10 cellular contexts compared by ENCODE assay signal in genomic region chr16:4942481-4942880, GRCh38. TPM values are rescaled to one million over a fixed set of nuclear protein-coding genes. Genes with fewer than 3 reads are reported as not detected.
DNase-seq lines count a peak whose midpoint lies in the region; ATAC-seq, FAIRE-seq and TF ChIP-seq lines count a peak whose summit lies in the region.
"Had no signal": no experiment of that assay in that cellular context is flagged by ENCODE, and none has a peak within 500 bp of the region (broad histone marks: within the 10 kb centered on the region; RNA-seq: fewer than 3 reads in every experiment).

No MANE protein-coding gene starts in this region.

- POLR2A ChIA-PET in HepG2 (lab: Yijun Ruan, JAX), result interaction anchor here (1.0 to 6.3 kb wide), 7 partner anchors 10 to 208 kb away, joined by 3 to 62 read pairs (median 5); partner anchors contain the start of genes ALG1, ANKS3, DNAAF8 and NAGPA
- POLR2A ChIA-PET in endothelial cell of umbilical vein (lab: Charles Lee), result no interaction called here

- no TSS peak for BruUV-seq in HepG2 (replicated peaks; lab: Mats Ljungman, UMichigan)
- no TSS peak for BruUV-seq in endothelial cell of umbilical vein (replicated peaks; lab: Mats Ljungman, UMichigan)

- no peak overlapping the region for H2AFZ ChIP-seq in HepG2 (ENCODE audit: low read length)
- no peak overlapping the region for H2AFZ ChIP-seq in endothelial cell of umbilical vein (ENCODE audit: low read depth, low read length)

- H3K4me3 ChIP-seq in HepG2 (replicated peaks in 1 of 3; ENCODE audit: insufficient read depth in 1 of 3, low read depth in 2 of 3, low read length in 3 of 3) (peak overlapping the region in 1 of 3 experiments; percentile 63; a peak in 1 of 6 replicates), right lobe of liver (no peak overlapping the region), endothelial cell of umbilical vein (replicated peaks in 1 of 3; ENCODE audit: insufficient read depth in 1 of 3, low read depth in 1 of 3, low read length in 3 of 3) (no peak overlapping the region), ovary (no peak overlapping the region), vagina (no peak overlapping the region), HAP-1 (no peak overlapping the region)
- no peak overlapping the region for H3K4me3 ChIP-seq in effector memory CD4-positive, alpha-beta T cell (ENCODE audit: insufficient read depth, low read depth, low read length, poor library complexity, severe bottlenecking)

- intact Hi-C loops in HepG2 (cut with micrococcal nuclease; ENCODE audit: unreplicated experiment), result no loop called here
- intact Hi-C loops in right lobe of liver (cut with DNase I), result no loop called here
- intact Hi-C loops in endothelial cell of umbilical vein (cut with micrococcal nuclease), result no loop called here
- intact Hi-C loops in ovary (cut with DNase I), result loop anchor here in 2 of 4 donors (10.0 kb wide), 2 partner anchors 88 to 98 kb away; partner anchors contain the start of genes GLYR1 (in 1 of the 2) and UBN1 (in 1 of the 2)
- intact Hi-C loops in vagina (cut with DNase I), result no loop called here

- H3K4me1 ChIP-seq in HepG2 (ENCODE audit: insufficient read depth, low read length) (peaks cover 79% of the 10 kb centered on the region), right lobe of liver (peaks cover 0 to 23% (median 3%) of the 10 kb centered on the region in 4 donors), endothelial cell of umbilical vein (ENCODE audit: control insufficient read depth, extremely low read depth, insufficient read depth, low read length) (peaks cover 33% of the 10 kb centered on the region), ovary (ENCODE audit: insufficient read depth) (peaks cover 29% of the 10 kb centered on the region), vagina (peaks cover 63% of the 10 kb centered on the region), HAP-1 (peaks cover 17% of the 10 kb centered on the region)
- H3K4me1 ChIP-seq in effector memory CD4-positive, alpha-beta T cell (ENCODE audit: control insufficient read depth, insufficient read depth, low read length, poor library complexity, severe bottlenecking), result no peaks in the 10 kb centered on the region

- H3K27me3 ChIP-seq in HepG2 (ENCODE audit: control insufficient read depth in 1 of 2, insufficient read depth in 2 of 2, low read length in 2 of 2) (no peaks in the 10 kb centered on the region; a peak in 1 of 5 replicates), right lobe of liver (no peaks in the 10 kb centered on the region), endothelial cell of umbilical vein (ENCODE audit: control insufficient read depth in 2 of 2, insufficient read depth in 2 of 2, low read length in 2 of 2) (peaks cover 5 to 6% of the 10 kb centered on the region in 2 experiments), ovary (no peaks in the 10 kb centered on the region), vagina (no peaks in the 10 kb centered on the region), HAP-1 (ENCODE audit: low read depth) (no peaks in the 10 kb centered on the region)
- H3K27me3 ChIP-seq in effector memory CD4-positive, alpha-beta T cell (replicated peaks; ENCODE audit: control insufficient read depth, insufficient read depth, low read length, poor library complexity, severe bottlenecking), result no peaks in the 10 kb centered on the region

- no peak overlapping the region for H3K27ac ChIP-seq in HepG2 (ENCODE audit: extremely low read length, insufficient read depth, low read length)
- no peak overlapping the region for H3K27ac ChIP-seq in right lobe of liver
- peak overlapping the region; percentile 90 for H3K27ac ChIP-seq in endothelial cell of umbilical vein (ENCODE audit: insufficient read depth, low read depth, low read length)
- H3K27ac ChIP-seq in ovary, result peak overlapping the region; percentile 67 to 82
- H3K27ac ChIP-seq in vagina, result peak overlapping the region; percentile 95
- no peak overlapping the region for H3K27ac ChIP-seq in effector memory CD4-positive, alpha-beta T cell (ENCODE audit: insufficient read depth, low read length, poor library complexity, severe bottlenecking)

- 21% methylated on average over 9 of the region's 9 CpGs for WGBS in HepG2 (ENCODE audit: low lambda C conversion rate)
- 55% methylated on average over 4 of the region's 9 CpGs for WGBS in right lobe of liver (ENCODE audit: insufficient coverage, low coverage, low lambda C conversion rate, missing lambda C conversion rate)
- 46 to 60% (median 57%) methylated on average over 9 of the region's 9 CpGs for WGBS in ovary, 3 donors

- TF ChIP-seq EP300 in HepG2 (IDR thresholded peaks at IDR 0.05; ENCODE audit: low read depth in 2 of 2, low read length in 2 of 2) (no peak), HepG2 (CRISPR knock-in tag; IDR thresholded peaks at IDR 0.05; ENCODE audit: borderline replicate concordance) (no peak), ovary (IDR thresholded peaks at IDR 0.05) (no peak)

- peak; percentile 47 for FAIRE-seq in HepG2 (lab: Jason Lieb, UNC)
- peak; percentile 18 for FAIRE-seq in endothelial cell of umbilical vein (lab: Jason Lieb, UNC)

- H3K9me3 ChIP-seq in HepG2 (ENCODE audit: low read length), result no peaks in the 10 kb centered on the region
- H3K9me3 ChIP-seq in right lobe of liver, result no peaks in the 10 kb centered on the region
- H3K9me3 ChIP-seq in endothelial cell of umbilical vein (replicated peaks; ENCODE audit: control insufficient read depth, insufficient read depth, low read length), result no peaks in the 10 kb centered on the region
- no peaks in the 10 kb centered on the region for H3K9me3 ChIP-seq in ovary
- no peaks in the 10 kb centered on the region for H3K9me3 ChIP-seq in vagina
- H3K9me3 ChIP-seq in effector memory CD4-positive, alpha-beta T cell (ENCODE audit: control insufficient read depth, low read length), result no peaks in the 10 kb centered on the region
- H3K9me3 ChIP-seq in HAP-1, result no peaks in the 10 kb centered on the region

- no peak for TF ChIP-seq CTCF in HepG2 (CRISPR knock-in tag; IDR thresholded peaks at IDR 0.05)
- TF ChIP-seq CTCF in right lobe of liver (IDR thresholded peaks at IDR 0.05), result no peak
- no peak for TF ChIP-seq CTCF in endothelial cell of umbilical vein (IDR thresholded peaks at IDR 0.05; ENCODE audit: extremely low read depth in 1 of 2, insufficient read depth in 1 of 2, low read depth in 1 of 2, low read length in 2 of 2)
- no peak for TF ChIP-seq CTCF in ovary (IDR thresholded peaks at IDR 0.05)
- no peak for TF ChIP-seq CTCF in vagina (IDR thresholded peaks at IDR 0.05)

- ATAC-seq in HepG2 (no peak), right lobe of liver (no peak), GM19023 (IDR thresholded peaks at IDR 0.05; ENCODE audit: unreplicated experiment) (no peak)

- no peaks in the 10 kb centered on the region for H3K36me3 ChIP-seq in HepG2 (replicated peaks in 1 of 2; ENCODE audit: control insufficient read depth in 1 of 2, insufficient read depth in 2 of 2, low read length in 2 of 2)
- no peaks in the 10 kb centered on the region for H3K36me3 ChIP-seq in right lobe of liver
- H3K36me3 ChIP-seq in endothelial cell of umbilical vein (ENCODE audit: control insufficient read depth in 2 of 2, extremely low read depth in 1 of 2, insufficient read depth in 2 of 2, low read length in 2 of 2), result no peaks in the 10 kb centered on the region
- H3K36me3 ChIP-seq in ovary, result no peaks in the 10 kb centered on the region
- no peaks in the 10 kb centered on the region for H3K36me3 ChIP-seq in vagina
- no peaks in the 10 kb centered on the region for H3K36me3 ChIP-seq in effector memory CD4-positive, alpha-beta T cell (ENCODE audit: control insufficient read depth, insufficient read depth, low read length)
- no peaks in the 10 kb centered on the region for H3K36me3 ChIP-seq in HAP-1 (replicated peaks)

- dilution Hi-C loops in endothelial cell of umbilical vein (cut with MboI; ENCODE audit: extremely low pct_ligation_motif_present, low sequenced_read_pairs), result no loop called here

- CTCF ChIA-PET in HepG2 (lab: Yijun Ruan, JAX; ENCODE audit: low intra/inter-chr PET ratio, low total read pairs), result no interaction called here
- CTCF ChIA-PET in endothelial cell of umbilical vein (lab: Charles Lee), result interaction anchor here (1.0 kb wide), 1 partner anchor 12 kb away, joined by 3 read pairs; no protein-coding TSS in a partner anchor

- in situ Hi-C loops in HepG2 (cut with HindIII; ENCODE audit: extremely low pct_ligation_motif_present, low pct_unique_long_range_greater_than_20kb), result no loop called here
- in situ Hi-C loops in HAP-1 (cut with MboI; ENCODE audit: low sequenced_read_pairs), result no loop called here

- peak overlapping the region; percentile 89 for H3K4me2 ChIP-seq in HepG2 (ENCODE audit: low read depth, low read length)
- H3K4me2 ChIP-seq in endothelial cell of umbilical vein (ENCODE audit: insufficient read depth, low read length), result no peak overlapping the region

- no peak for TF ChIP-seq POLR2A in HepG2 (IDR thresholded peaks at IDR 0.05; ENCODE audit: insufficient read depth in 1 of 2, low read depth in 2 of 2, low read length in 2 of 2)
- no peak for TF ChIP-seq POLR2A in right lobe of liver (IDR thresholded peaks at IDR 0.05)
- TF ChIP-seq POLR2A in endothelial cell of umbilical vein (IDR thresholded peaks at IDR 0.05; ENCODE audit: low read depth, low read length), result no peak
- no peak for TF ChIP-seq POLR2A in ovary (IDR thresholded peaks at IDR 0.05)
- no peak for TF ChIP-seq POLR2A in vagina (IDR thresholded peaks at IDR 0.05)

- no peak for TF ChIP-seq RAD21 in HepG2 (CRISPR knock-in tag; IDR thresholded peaks at IDR 0.05)

- peak overlapping the region; percentile 68; the same call in 1 of the 2 replicates for H3K9ac ChIP-seq in HepG2 (ENCODE audit: insufficient read depth, low read depth, low read length)
- H3K9ac ChIP-seq in endothelial cell of umbilical vein (replicated peaks; ENCODE audit: extremely low read depth, insufficient read depth, low read length), result no peak overlapping the region

- no peak for DNase-seq in HepG2 (ENCODE audit: low spot score)
- DNase-seq in right lobe of liver, result no peak
- DNase-seq in endothelial cell of umbilical vein (ENCODE audit: low read depth, low spot score), result no peak
- DNase-seq in ovary, result peak in 2 of 5 donors; percentile 54 to 65
- DNase-seq in vagina (ENCODE audit: extremely low spot score in 2 of 2), result no peak
- no peak for DNase-seq in effector memory CD4-positive, alpha-beta T cell
- DNase-seq in HAP-1 (ENCODE audit: low spot score in 2 of 2), result no peak
- DNase-seq: effector CD8-positive, alpha-beta T cell; midbrain had no signal

- no peaks in the 10 kb centered on the region for H3K9me1 ChIP-seq in endothelial cell of umbilical vein (replicated peaks; ENCODE audit: control insufficient read depth, extremely low read depth, insufficient read depth, low read length)

- H4K20me1 ChIP-seq in HepG2 (ENCODE audit: insufficient read depth, low read length) (no peaks in the 10 kb centered on the region), endothelial cell of umbilical vein (replicated peaks; ENCODE audit: control insufficient read depth, extremely low read depth, insufficient read depth, low read length) (no peaks in the 10 kb centered on the region)

- H3K79me2 ChIP-seq in HepG2 (ENCODE audit: insufficient read depth, low read length), result no peaks in the 10 kb centered on the region
- H3K79me2 ChIP-seq in endothelial cell of umbilical vein (ENCODE audit: control insufficient read depth, insufficient read depth, low read length), result no peaks in the 10 kb centered on the region

RNA-seq across cellular contexts. Expression of gene PPL, which starts 5.5 kb away (rescaled TPM):
- total RNA-seq in HepG2 (2016; rRNA removed; fragmentation: Illumina TruSeq; extraction: Trizol), result 4.4 and 6.6 TPM in 2 replicates
- 1.1 and 1.5 TPM in 2 replicates for total RNA-seq in HepG2 (2016; cell fraction: cytosol; rRNA removed; fragmentation: Illumina TruSeq; extraction: Trizol; ENCODE audit: low read depth)
- 3.3 and 6.8 TPM in 2 replicates for total RNA-seq in HepG2 (2016; cell fraction: insoluble cytoplasmic fraction; rRNA removed; fragmentation: Illumina TruSeq; extraction: Trizol)
- 1.8 and 2.4 TPM in 2 replicates for total RNA-seq in HepG2 (2016; cell fraction: membrane; rRNA removed; fragmentation: Illumina TruSeq; extraction: Trizol)
- 8.8 and 10.7 TPM in 2 replicates for total RNA-seq in HepG2 (2016; cell fraction: nucleus; rRNA removed; fragmentation: Illumina TruSeq; extraction: Trizol)
- 5.7 and 7.5 TPM in 2 replicates for polyA plus RNA-seq in HepG2 (2011; rRNA removed)
- 4.1 and 4.4 TPM in 2 replicates for polyA plus RNA-seq in HepG2 (2011; cell fraction: cytosol; rRNA removed)
- polyA plus RNA-seq in HepG2 (2011; cell fraction: nucleus; rRNA removed), result 19.1 and 22.6 TPM in 2 replicates
- polyA plus RNA-seq in HepG2 (2012), result 5.2 and 7.1 TPM in 2 replicates
- 0.62 and 0.73 TPM in 2 replicates for polyA plus RNA-seq in HepG2 (2016; cell fraction: cytosol; fragmentation: Illumina TruSeq; extraction: Trizol; ENCODE audit: low read depth)
- 2.7 and 3.1 TPM in 2 replicates for polyA plus RNA-seq in HepG2 (2016; cell fraction: insoluble cytoplasmic fraction; fragmentation: Illumina TruSeq; extraction: Trizol; ENCODE audit: low read depth)
- 0.72 and 0.92 TPM in 2 replicates for polyA plus RNA-seq in HepG2 (2016; cell fraction: membrane; fragmentation: Illumina TruSeq; extraction: Trizol; ENCODE audit: low read depth)
- polyA plus RNA-seq in HepG2 (2016; cell fraction: nucleus; fragmentation: Illumina TruSeq; extraction: Trizol; ENCODE audit: insufficient read depth, low read depth), result 14.4 and 14.5 TPM in 2 replicates
- 9.9 and 18.8 TPM in 2 replicates for polyA minus RNA-seq in HepG2 (2011; rRNA and poly(A)+ RNA removed; ENCODE audit: low replicate concordance)
- 6.1 and 7.4 TPM in 2 replicates for polyA minus RNA-seq in HepG2 (2011; cell fraction: cytosol; rRNA and poly(A)+ RNA removed)
- polyA minus RNA-seq in HepG2 (2011; cell fraction: nucleus; rRNA and poly(A)+ RNA removed), result 7.3 and 10.2 TPM in 2 replicates
- total RNA-seq in right lobe of liver, result 10 to 100 TPM in 4 of 6 experiments, 1 to 10 TPM in 2; 6.9 to 23.8 (median 14.4) TPM
- total RNA-seq in endothelial cell of umbilical vein, result 0.05 and 0.20 TPM in 2 replicates
- polyA plus RNA-seq in endothelial cell of umbilical vein, result 0.03 and 0.07 TPM in 2 replicates
- polyA plus RNA-seq in endothelial cell of umbilical vein (2011; cell fraction: cytosol; rRNA removed), result 0.04 and 0.05 TPM in 2 replicates
- 0.07 and 0.14 TPM in 2 replicates for polyA plus RNA-seq in endothelial cell of umbilical vein (2011; cell fraction: nucleus; rRNA removed)
- 0.07 and 0.16 TPM in 2 replicates for polyA plus RNA-seq in endothelial cell of umbilical vein (2012)
- 0.06 and 0.27 TPM in 2 replicates for polyA minus RNA-seq in endothelial cell of umbilical vein
- polyA minus RNA-seq in endothelial cell of umbilical vein (2011; cell fraction: cytosol; rRNA and poly(A)+ RNA removed), result 8.9 TPM
- polyA minus RNA-seq in endothelial cell of umbilical vein (2011; cell fraction: nucleus; rRNA and poly(A)+ RNA removed), result 0.10 TPM in 2 replicates
- 10 to 100 TPM in 4 of 7 donors, 1 to 10 TPM in 3; 6.9 to 37.8 (median 17.4) TPM for total RNA-seq in ovary
- polyA plus RNA-seq in ovary, result 1 to 10 TPM; 4.2 to 5.3 TPM
- total RNA-seq in vagina, result 391 TPM

RNA-seq across cellular contexts. Expression of gene SEC14L5, which starts 15.6 kb away (rescaled TPM):
- 0.36 and 0.42 TPM in 2 replicates for total RNA-seq in HepG2 (2016; rRNA removed; fragmentation: Illumina TruSeq; extraction: Trizol)
- total RNA-seq in HepG2 (2016; cell fraction: cytosol; rRNA removed; fragmentation: Illumina TruSeq; extraction: Trizol; ENCODE audit: low read depth), result 0.09 TPM in 1 of 2 replicates, not detected in the other
- total RNA-seq in HepG2 (2016; cell fraction: insoluble cytoplasmic fraction; rRNA removed; fragmentation: Illumina TruSeq; extraction: Trizol), result 0.34 and 0.43 TPM in 2 replicates
- total RNA-seq in HepG2 (2016; cell fraction: membrane; rRNA removed; fragmentation: Illumina TruSeq; extraction: Trizol), result 0.19 and 0.21 TPM in 2 replicates
- total RNA-seq in HepG2 (2016; cell fraction: nucleus; rRNA removed; fragmentation: Illumina TruSeq; extraction: Trizol), result 0.34 and 0.43 TPM in 2 replicates
- polyA plus RNA-seq in HepG2 (2011; rRNA removed), result 0.40 and 0.60 TPM in 2 replicates
- polyA plus RNA-seq in HepG2 (2011; cell fraction: cytosol; rRNA removed), result 0.31 and 0.44 TPM in 2 replicates
- 1.3 and 1.5 TPM in 2 replicates for polyA plus RNA-seq in HepG2 (2011; cell fraction: nucleus; rRNA removed)
- 0.59 and 1.0 TPM in 2 replicates for polyA plus RNA-seq in HepG2 (2012)
- 0.02 TPM in 2 replicates for polyA plus RNA-seq in HepG2 (2016; cell fraction: cytosol; fragmentation: Illumina TruSeq; extraction: Trizol; ENCODE audit: low read depth)
- 0.32 and 0.43 TPM in 2 replicates for polyA plus RNA-seq in HepG2 (2016; cell fraction: insoluble cytoplasmic fraction; fragmentation: Illumina TruSeq; extraction: Trizol; ENCODE audit: low read depth)
- polyA plus RNA-seq in HepG2 (2016; cell fraction: membrane; fragmentation: Illumina TruSeq; extraction: Trizol; ENCODE audit: low read depth), result 0.08 and 0.14 TPM in 2 replicates
- 0.31 and 0.41 TPM in 2 replicates for polyA plus RNA-seq in HepG2 (2016; cell fraction: nucleus; fragmentation: Illumina TruSeq; extraction: Trizol; ENCODE audit: insufficient read depth, low read depth)
- polyA minus RNA-seq in HepG2 (2011; rRNA and poly(A)+ RNA removed; ENCODE audit: low replicate concordance), result 0.16 and 1.5 TPM in 2 replicates
- 0.18 and 0.49 TPM in 2 replicates for polyA minus RNA-seq in HepG2 (2011; cell fraction: cytosol; rRNA and poly(A)+ RNA removed)
- 0.64 and 0.75 TPM in 2 replicates for polyA minus RNA-seq in HepG2 (2011; cell fraction: nucleus; rRNA and poly(A)+ RNA removed)
- total RNA-seq in right lobe of liver, result 1 to 10 TPM in 1 of 6 experiments, under 1 TPM in 4, not detected in 1; 0.09 to 1.1 (median 0.60) TPM
- total RNA-seq in endothelial cell of umbilical vein, result not detected in 2 replicates
- not detected in 2 replicates for polyA plus RNA-seq in endothelial cell of umbilical vein
- not detected in 2 replicates for polyA plus RNA-seq in endothelial cell of umbilical vein (2011; cell fraction: cytosol; rRNA removed)
- polyA plus RNA-seq in endothelial cell of umbilical vein (2011; cell fraction: nucleus; rRNA removed), result not detected in 2 replicates
- not detected in 2 replicates for polyA plus RNA-seq in endothelial cell of umbilical vein (2012)
- not detected in 2 replicates for polyA minus RNA-seq in endothelial cell of umbilical vein
- not detected for polyA minus RNA-seq in endothelial cell of umbilical vein (2011; cell fraction: cytosol; rRNA and poly(A)+ RNA removed)
- not detected in 2 replicates for polyA minus RNA-seq in endothelial cell of umbilical vein (2011; cell fraction: nucleus; rRNA and poly(A)+ RNA removed)
- under 1 TPM; 0.11 to 0.87 (median 0.38) TPM for total RNA-seq in ovary
- polyA plus RNA-seq in ovary, result 1 to 10 TPM in 1 of 2 donors, under 1 TPM in 1; 0.38 to 1.5 TPM
- 0.49 TPM for total RNA-seq in vagina

Comparison
In these comparisons a context has a peak if more than half of its experiments do, and no peak if none do; other contexts are left out.
1. H3K27ac ChIP-seq: peak in endothelial cell of umbilical vein (single experiment), ovary (2 of 2) and vagina (single experiment); none in HepG2 (single experiment), right lobe of liver (0 of 3) and effector memory CD4-positive, alpha-beta T cell (single experiment).
2. RNA of gene PPL, which starts 5.5 kb away (total RNA-seq): 391 TPM in vagina (single experiment); 6.9 to 37.8 TPM in ovary, 6.9 to 23.8 TPM in right lobe of liver, 1.1 to 10.7 TPM in HepG2 and 0.05 to 0.20 TPM in endothelial cell of umbilical vein; every median in the first group is over 10 times any median in the second.